In genomic region chr2:187206071-187206470, GRCh38 we compare ENCODE assay signal across 15 cellular contexts.
DNase-seq lines count a peak whose midpoint lies in the region; ATAC-seq and TF ChIP-seq lines count a peak whose summit lies in the region.
"Had no signal": no experiment of that assay in that cellular context is flagged by ENCODE, and none has a peak within 500 bp of the region (broad histone marks: within the 10 kb centered on the region; RNA-seq: fewer than 3 reads in every experiment).

No MANE protein-coding gene starts in this region.

- H3K27ac Mint-ChIP-seq in neural crest cell (ENCODE audit: unreplicated experiment) = peak overlapping the region; percentile 81
- H3K27ac Mint-ChIP-seq: CD4-positive, CD25-positive, alpha-beta regulatory T cell; H9 had no signal

- no peaks in the 10 kb centered on the region for H3K36me3 Mint-ChIP-seq in neural crest cell (ENCODE audit: low read depth)
- H3K36me3 Mint-ChIP-seq: CD4-positive, CD25-positive, alpha-beta regulatory T cell had no signal

- peaks cover 6% of the 10 kb centered on the region for H3K9me3 Mint-ChIP-seq in neural crest cell

- peak; percentile 9 for DNase-seq in HT1080 (ENCODE audit: low read depth)
- peak; percentile 23 to 84 for DNase-seq in dermis microvascular lymphatic vessel endothelial cell (ENCODE audit: low read depth in 2 of 2)
- peak; percentile 50 for DNase-seq in glomerular endothelial cell (ENCODE audit: extremely low read depth, low read depth, low spot score)
- no peak for DNase-seq in neural crest cell (ENCODE audit: low read depth, low spot score)
- DNase-seq in DMS153 treated with DMSO at 0.1 percent for 48 hours (lab: John Stamatoyannopoulos, UW; ENCODE audit: unreplicated experiment) = no peak
- DNase-seq in GDM1 (lab: John Stamatoyannopoulos, UW) = no peak
- DNase-seq in activated CD8-positive, alpha-beta memory T cell treated with anti-CD3 and anti-CD28 coated beads for 24 hours = no peak
- DNase-seq: AML-193; CD4-positive, CD25-positive, alpha-beta regulatory T cell; H9; NCI-H1105 treated with DMSO at 0.1 percent for 48 hours; NCI-H187 treated with DMSO at 0.1 percent for 48 hours; NCI-H510A treated with DMSO at 0.1 percent for 48 hours; SIG-M5 had no signal

- no peak for TF ChIP-seq CTCF in neural crest cell (conservative IDR thresholded peaks at IDR 0.05)

- H3K4me1 Mint-ChIP-seq in neural crest cell = peaks cover 9% of the 10 kb centered on the region
- H3K4me1 Mint-ChIP-seq: CD4-positive, CD25-positive, alpha-beta regulatory T cell had no signal

- no peak overlapping the region for H3K4me3 Mint-ChIP-seq in neural crest cell
- H3K4me3 Mint-ChIP-seq: CD4-positive, CD25-positive, alpha-beta regulatory T cell; H9 had no signal

- ATAC-seq in HG02970 (IDR thresholded peaks at IDR 0.05; ENCODE audit: low FRiP score, unreplicated experiment) = no peak

- H3K27me3 Mint-ChIP-seq in neural crest cell (ENCODE audit: low read depth) = no peaks in the 10 kb centered on the region
- H3K27me3 Mint-ChIP-seq: CD4-positive, CD25-positive, alpha-beta regulatory T cell had no signal

Comparison
In these comparisons a context has a peak if more than half of its experiments do, and no peak if none do; other contexts are left out.
1. DNase-seq: peak in HT1080 (single experiment), dermis microvascular lymphatic vessel endothelial cell (2 of 2) and glomerular endothelial cell (single experiment); none in neural crest cell (single experiment), DMS153 treated with DMSO at 0.1 percent for 48 hours (single experiment), GDM1 (single experiment) and activated CD8-positive, alpha-beta memory T cell treated with anti-CD3 and anti-CD28 coated beads for 24 hours (single experiment).